In genomic region chr3:182913889-182914288, GRCh38 we compare ENCODE assay signal across 8 cellular contexts.
A peak's percentile ranks its signal among the peaks of the same experiment; 100 is the strongest.
DNase-seq lines count a peak whose midpoint lies in the region; ATAC-seq and TF ChIP-seq lines count a peak whose summit lies in the region.

No MANE protein-coding gene starts in this region.

- POLR2A ChIA-PET in activated CD8-positive, alpha-beta T cell treated with anti-CD3 and anti-CD28 coated beads for 36 hours (lab: Charles Lee) = interaction anchor here (0.8 to 1.0 kb wide), 2 partner anchors 10 to 186 kb away, joined by 3 read pairs; no protein-coding TSS in a partner anchor

- peaks cover 17% of the 10 kb centered on the region for H3K36me3 Mint-ChIP-seq in activated CD8-positive, alpha-beta T cell treated with anti-CD3 and anti-CD28 coated beads for 36 hours (ENCODE audit: low read depth)
- peaks cover 3% of the 10 kb centered on the region for H3K36me3 Mint-ChIP-seq in mesothelial cell of epicardium

- H3K27me3 Mint-ChIP-seq in activated CD8-positive, alpha-beta T cell treated with anti-CD3 and anti-CD28 coated beads for 36 hours = no peaks in the 10 kb centered on the region
- H3K27me3 Mint-ChIP-seq in mesothelial cell of epicardium (ENCODE audit: low read depth) = no peaks in the 10 kb centered on the region

- ATAC-seq in GM19395 (IDR thresholded peaks at IDR 0.05; ENCODE audit: unreplicated experiment) (peak; percentile 98), HG03139 (IDR thresholded peaks at IDR 0.05; ENCODE audit: unreplicated experiment) (peak; percentile 92)
- peak; percentile 52 for ATAC-seq in activated CD8-positive, alpha-beta T cell treated with anti-CD3 and anti-CD28 coated beads for 36 hours

- H3K4me1 Mint-ChIP-seq in activated CD8-positive, alpha-beta T cell treated with anti-CD3 and anti-CD28 coated beads for 36 hours (ENCODE audit: low read depth) = peaks cover 56% of the 10 kb centered on the region
- H3K4me1 Mint-ChIP-seq in mesothelial cell of epicardium = peaks cover 8% of the 10 kb centered on the region

- peak overlapping the region; percentile 85 for H3K27ac Mint-ChIP-seq in activated CD8-positive, alpha-beta T cell treated with anti-CD3 and anti-CD28 coated beads for 36 hours
- H3K27ac Mint-ChIP-seq in mesothelial cell of epicardium = no peak overlapping the region

- H3K4me3 Mint-ChIP-seq in activated CD8-positive, alpha-beta T cell treated with anti-CD3 and anti-CD28 coated beads for 36 hours = no peak overlapping the region
- H3K4me3 Mint-ChIP-seq in mesothelial cell of epicardium = no peak overlapping the region

- H3K4me3 ChIP-seq in GM08714 (ENCODE audit: low read length) = peak overlapping the region; percentile 41; the same call in 1 of the 2 replicates

- CTCF ChIA-PET in activated CD8-positive, alpha-beta T cell treated with anti-CD3 and anti-CD28 coated beads for 36 hours (lab: Charles Lee) = interaction anchor here (1.2 to 1.5 kb wide), 2 partner anchors 19 to 200 kb away, joined by 3 read pairs; no protein-coding TSS in a partner anchor

- peak; percentile 11 for DNase-seq in activated CD8-positive, alpha-beta T cell treated with anti-CD3 and anti-CD28 coated beads for 36 hours
- DNase-seq in posterior vena cava (ENCODE audit: low spot score) = no peak
- DNase-seq in activated gamma-delta T cell (lab: John Stamatoyannopoulos, UW) = no peak
- DNase-seq in cardiac septum (ENCODE audit: low spot score) = no peak
- DNase-seq in mesothelial cell of epicardium (ENCODE audit: low spot score in 2 of 2, unreplicated experiment in 2 of 2) = no peak

- intact Hi-C loops in activated CD8-positive, alpha-beta T cell treated with anti-CD3 and anti-CD28 coated beads for 36 hours (cut with micrococcal nuclease) = no loop called here
- intact Hi-C loops in posterior vena cava (cut with DNase I) = no loop called here
- intact Hi-C loops in cardiac septum (cut with DNase I) = no loop called here

- no peak for TF ChIP-seq CTCF in activated CD8-positive, alpha-beta T cell treated with anti-CD3 and anti-CD28 coated beads for 36 hours (IDR thresholded peaks at IDR 0.05)
- no peak for TF ChIP-seq CTCF in mesothelial cell of epicardium (IDR thresholded peaks at IDR 0.05; ENCODE audit: unreplicated experiment)

- H3K9me3 Mint-ChIP-seq in activated CD8-positive, alpha-beta T cell treated with anti-CD3 and anti-CD28 coated beads for 36 hours = no peaks in the 10 kb centered on the region
- H3K9me3 Mint-ChIP-seq in mesothelial cell of epicardium = no peaks in the 10 kb centered on the region
